Comparison of ENCODE assay signal across 12 cellular contexts in the genomic region with DNA sequence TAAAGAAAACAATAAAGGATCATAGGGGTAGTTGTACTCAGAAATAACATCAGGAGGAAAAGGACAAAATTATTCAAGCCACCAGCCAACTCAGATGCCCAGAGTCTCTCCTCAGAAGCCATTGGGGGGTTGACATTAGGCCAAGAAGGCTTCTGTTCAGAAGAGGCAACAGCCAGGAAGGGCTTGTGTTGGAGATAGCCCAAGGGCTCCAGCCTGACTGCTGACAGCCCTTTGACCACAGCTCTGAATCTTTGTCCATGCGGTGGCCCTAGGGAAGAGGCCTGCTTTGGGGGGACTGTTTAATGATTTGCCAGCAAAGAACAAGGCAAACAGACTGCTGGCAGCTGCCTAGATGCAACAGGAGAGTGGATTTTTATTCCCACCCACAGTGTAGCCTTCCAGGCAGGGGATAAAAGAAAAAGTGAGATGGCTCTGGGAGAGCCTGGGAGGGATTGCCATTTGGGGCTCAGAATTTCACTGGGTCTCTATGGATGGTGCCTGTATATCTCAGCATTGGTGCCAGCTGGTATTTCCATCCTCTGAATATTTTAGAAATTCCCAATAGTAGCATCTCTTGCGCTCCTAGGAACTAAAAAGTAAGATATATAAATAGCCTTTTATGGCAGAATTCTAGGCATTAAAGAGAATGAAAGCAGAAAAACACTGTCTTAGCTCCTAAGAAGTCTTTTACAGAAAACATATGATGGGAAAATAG. TPM values are rescaled to one million over a fixed set of nuclear protein-coding genes. Genes with fewer than 3 reads are reported as not detected.
A peak's percentile ranks its signal among the peaks of the same experiment; 100 is the strongest.
DNase-seq lines count a peak whose midpoint lies in the region; ATAC-seq and TF ChIP-seq lines count a peak whose summit lies in the region.
"Had no signal": no experiment of that assay in that cellular context is flagged by ENCODE, and none has a peak within 500 bp of the region (broad histone marks: within the 10 kb centered on the region; RNA-seq: fewer than 3 reads in every experiment).

No MANE protein-coding gene starts in this region.

- H3K27ac ChIP-seq in VCaP (peak overlapping the region; percentile 56), ascending aorta (no peak overlapping the region)
- H3K27ac ChIP-seq: brain microvascular endothelial cell, RWPE1 had no signal

- H3K27ac Mint-ChIP-seq in activated CD4-positive, alpha-beta memory T cell treated with anti-CD3 and anti-CD28 coated beads for 36 hours, result no peak overlapping the region

- intact Hi-C loops in left colon (cut with DNase I, micrococcal nuclease), result no loop called here
- intact Hi-C loops in activated CD4-positive, alpha-beta memory T cell treated with anti-CD3 and anti-CD28 coated beads for 36 hours (cut with micrococcal nuclease), result no loop called here
- intact Hi-C loops in ascending aorta (cut with DNase I), result no loop called here

- peaks cover 41% of the 10 kb centered on the region for H3K4me1 Mint-ChIP-seq in activated CD4-positive, alpha-beta memory T cell treated with anti-CD3 and anti-CD28 coated beads for 36 hours (ENCODE audit: low read depth)

- no peaks in the 10 kb centered on the region for H3K27me3 ChIP-seq in ascending aorta
- H3K27me3 ChIP-seq: brain microvascular endothelial cell had no signal

- TF ChIP-seq CTCF in VCaP (conservative IDR thresholded peaks at IDR 0.05), result no peak
- no peak for TF ChIP-seq CTCF in ascending aorta (IDR thresholded peaks at IDR 0.05)

- POLR2A ChIA-PET in activated CD4-positive, alpha-beta memory T cell treated with anti-CD3 and anti-CD28 coated beads for 36 hours (lab: Charles Lee), result interaction anchor here (0.5 to 2.1 kb wide), 7 partner anchors 15 to 311 kb away, joined by 3 to 11 read pairs (median 6); a partner anchor contains a TSS

- H3K9me3 Mint-ChIP-seq in activated CD4-positive, alpha-beta memory T cell treated with anti-CD3 and anti-CD28 coated beads for 36 hours, result no peaks in the 10 kb centered on the region

- CTCF ChIA-PET in activated CD4-positive, alpha-beta memory T cell treated with anti-CD3 and anti-CD28 coated beads for 36 hours (lab: Charles Lee), result interaction anchor here (1.2 to 2.3 kb wide), 4 partner anchors 30 to 64 kb away, joined by 3 to 9 read pairs (median 6); a partner anchor contains a TSS

- no peaks in the 10 kb centered on the region for H3K27me3 Mint-ChIP-seq in activated CD4-positive, alpha-beta memory T cell treated with anti-CD3 and anti-CD28 coated beads for 36 hours

- in situ Hi-C loops in G401 (cut with HindIII; ENCODE audit: low sequenced_read_pairs), result loop anchor here (10.0 kb wide), 1 partner anchor 616 kb away; no protein-coding TSS in a partner anchor

- DNase-seq in G401 (ENCODE audit: low spot score) (peak; percentile 86), left colon (no peak), putamen (ENCODE audit: low spot score) (peak; percentile 21), ascending aorta (ENCODE audit: low spot score in 2 of 2) (no peak)
- DNase-seq in activated CD4-positive, alpha-beta memory T cell treated with anti-CD3 and anti-CD28 coated beads for 36 hours, result no peak
- DNase-seq: brain microvascular endothelial cell, NCI-H510A treated with DMSO at 0.1 percent for 48 hours had no signal

- no peaks in the 10 kb centered on the region for H3K4me1 ChIP-seq in ascending aorta

- H3K4me3 Mint-ChIP-seq in activated CD4-positive, alpha-beta memory T cell treated with anti-CD3 and anti-CD28 coated beads for 36 hours, result no peak overlapping the region

- H3K36me3 Mint-ChIP-seq in activated CD4-positive, alpha-beta memory T cell treated with anti-CD3 and anti-CD28 coated beads for 36 hours, result no peaks in the 10 kb centered on the region

- H3K9me3 ChIP-seq in ascending aorta, result no peaks in the 10 kb centered on the region

- ATAC-seq in left colon, result peak; percentile 4
- ATAC-seq in HG02642 (IDR thresholded peaks at IDR 0.05; ENCODE audit: poor library complexity, unreplicated experiment), result no peak

- no peaks in the 10 kb centered on the region for H3K36me3 ChIP-seq in ascending aorta
- H3K36me3 ChIP-seq: brain microvascular endothelial cell had no signal

- H3K4me3 ChIP-seq in ascending aorta, result no peak overlapping the region

RNA-seq across cellular contexts. Expression of a gene that starts 29.3 kb away (rescaled TPM):
- 58.7 and 73.6 TPM in 2 replicates for total RNA-seq in G401 (2014; rRNA removed; shearing (Covaris generic))
- total RNA-seq in left colon (10 to 100 TPM; 58.1 to 63.0 TPM), ascending aorta (18.0 TPM)
- total RNA-seq in activated CD4-positive, alpha-beta memory T cell treated with anti-CD3 and anti-CD28 coated beads for 36 hours, result 100 to 1,000 TPM; 113 to 114 TPM

RNA-seq across cellular contexts. Expression of a gene that starts 36.1 kb away (rescaled TPM):
- total RNA-seq in G401 (2014; rRNA removed; shearing (Covaris generic)), result not detected in 2 replicates
- 10 to 100 TPM; 37.3 to 50.5 TPM for total RNA-seq in left colon
- total RNA-seq in activated CD4-positive, alpha-beta memory T cell treated with anti-CD3 and anti-CD28 coated beads for 36 hours, result under 1 TPM; 0.39 to 0.93 TPM
- 0.53 TPM for total RNA-seq in ascending aorta
- total RNA-seq: subcutaneous adipose tissue had no signal

RNA-seq across cellular contexts. Expression of a gene that starts 52.7 kb away (rescaled TPM):
- not detected in 2 replicates for total RNA-seq in G401 (2014; rRNA removed; shearing (Covaris generic))
- total RNA-seq in left colon (1 to 10 TPM; 6.1 to 7.9 TPM), ascending aorta (22.4 TPM)
- total RNA-seq in activated CD4-positive, alpha-beta memory T cell treated with anti-CD3 and anti-CD28 coated beads for 36 hours, result 10 to 100 TPM; 21.6 to 22.7 TPM
- total RNA-seq: pulmonary artery endothelial cell had no signal

Comparison
In these comparisons a context has a peak if more than half of its experiments do, and no peak if none do; other contexts are left out.
1. DNase-seq: peak in G401 (single experiment) and putamen (single experiment); none in left colon (0 of 2), activated CD4-positive, alpha-beta memory T cell treated with anti-CD3 and anti-CD28 coated beads for 36 hours (single experiment) and ascending aorta (0 of 2).
2. RNA of a gene that starts 36.1 kb away (total RNA-seq): 37.3 to 50.5 TPM in left colon; 0.39 to 0.93 TPM in activated CD4-positive, alpha-beta memory T cell treated with anti-CD3 and anti-CD28 coated beads for 36 hours, 0.53 TPM in ascending aorta (single experiment) and not detected in G401; every median in the first group is over 10 times any median in the second.